2 cellular contexts compared by ENCODE assay signal in genomic region chr6:10516953-10517352, GRCh38.
TF ChIP-seq lines count a peak whose summit lies in the region.

No MANE protein-coding gene starts in this region.

TF ChIP-seq in HCT116, 20 proteins besides CTCF, POLR2A, EP300 and RAD21:
- TF ChIP-seq TCF7L2 (IDR thresholded peaks at IDR 0.05; ENCODE audit: borderline replicate concordance, extremely low read depth, insufficient read depth, insufficient read length) (no peak), ZNF274 (IDR thresholded peaks at IDR 0.05; ENCODE audit: low read depth, low read length) (no peak), SRF (IDR thresholded peaks at IDR 0.05; ENCODE audit: low read depth) (no peak), POLR2AphosphoS5 (IDR thresholded peaks at IDR 0.05; ENCODE audit: low read depth, low read length) (no peak), CBX3 (IDR thresholded peaks at IDR 0.05; ENCODE audit: low read depth) (no peak), SIN3A (IDR thresholded peaks at IDR 0.05; ENCODE audit: low read depth) (no peak), EZH2phosphoT487 (IDR thresholded peaks at IDR 0.05; ENCODE audit: borderline replicate concordance) (no peak), SP1 (IDR thresholded peaks at IDR 0.05; ENCODE audit: low read depth) (no peak), JUND (IDR thresholded peaks at IDR 0.05) (no peak), ELF1 (IDR thresholded peaks at IDR 0.05; ENCODE audit: borderline replicate concordance, low read depth) (no peak)
- TF ChIP-seq, protein P1, sequence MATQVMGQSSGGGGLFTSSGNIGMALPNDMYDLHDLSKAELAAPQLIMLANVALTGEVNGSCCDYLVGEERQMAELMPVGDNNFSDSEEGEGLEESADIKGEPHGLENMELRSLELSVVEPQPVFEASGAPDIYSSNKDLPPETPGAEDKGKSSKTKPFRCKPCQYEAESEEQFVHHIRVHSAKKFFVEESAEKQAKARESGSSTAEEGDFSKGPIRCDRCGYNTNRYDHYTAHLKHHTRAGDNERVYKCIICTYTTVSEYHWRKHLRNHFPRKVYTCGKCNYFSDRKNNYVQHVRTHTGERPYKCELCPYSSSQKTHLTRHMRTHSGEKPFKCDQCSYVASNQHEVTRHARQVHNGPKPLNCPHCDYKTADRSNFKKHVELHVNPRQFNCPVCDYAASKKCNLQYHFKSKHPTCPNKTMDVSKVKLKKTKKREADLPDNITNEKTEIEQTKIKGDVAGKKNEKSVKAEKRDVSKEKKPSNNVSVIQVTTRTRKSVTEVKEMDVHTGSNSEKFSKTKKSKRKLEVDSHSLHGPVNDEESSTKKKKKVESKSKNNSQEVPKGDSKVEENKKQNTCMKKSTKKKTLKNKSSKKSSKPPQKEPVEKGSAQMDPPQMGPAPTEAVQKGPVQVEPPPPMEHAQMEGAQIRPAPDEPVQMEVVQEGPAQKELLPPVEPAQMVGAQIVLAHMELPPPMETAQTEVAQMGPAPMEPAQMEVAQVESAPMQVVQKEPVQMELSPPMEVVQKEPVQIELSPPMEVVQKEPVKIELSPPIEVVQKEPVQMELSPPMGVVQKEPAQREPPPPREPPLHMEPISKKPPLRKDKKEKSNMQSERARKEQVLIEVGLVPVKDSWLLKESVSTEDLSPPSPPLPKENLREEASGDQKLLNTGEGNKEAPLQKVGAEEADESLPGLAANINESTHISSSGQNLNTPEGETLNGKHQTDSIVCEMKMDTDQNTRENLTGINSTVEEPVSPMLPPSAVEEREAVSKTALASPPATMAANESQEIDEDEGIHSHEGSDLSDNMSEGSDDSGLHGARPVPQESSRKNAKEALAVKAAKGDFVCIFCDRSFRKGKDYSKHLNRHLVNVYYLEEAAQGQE (IDR thresholded peaks at IDR 0.05; ENCODE audit: low read depth): no peak

TF ChIP-seq in K562, 482 proteins besides CTCF, POLR2A, EP300 and RAD21:
- TF ChIP-seq CEBPB (tag; IDR thresholded peaks at IDR 0.05) (0 out of 2 replicates have a peak, but pooled peaks have one; percentile 13), MTF1 (CRISPR knock-in tag; IDR thresholded peaks at IDR 0.05; ENCODE audit: borderline replicate concordance) (no peak), ATF3 (IDR thresholded peaks at IDR 0.05) (peak; percentile 67), ATF3 (CRISPR knock-in tag; conservative IDR thresholded peaks at IDR 0.05) (no peak), CEBPG (CRISPR knock-in tag; IDR thresholded peaks at IDR 0.05) (no peak), CEBPG (tag; conservative IDR thresholded peaks at IDR 0.05 in 1 of 2, IDR thresholded peaks at IDR 0.05 in 1 of 2) (peak; percentile 49 to 59; a peak in 3 of 4 replicates), ZNF311 (CRISPR knock-in tag; IDR thresholded peaks at IDR 0.05) (no peak), ZNF586 (CRISPR knock-in tag; conservative IDR thresholded peaks at IDR 0.05) (no peak)
